In genomic region chr19:5038631-5039271, GRCh38 we compare ENCODE assay signal across 8 cellular contexts.
DNase-seq lines count a peak whose midpoint lies in the region; ATAC-seq, FAIRE-seq and TF ChIP-seq lines count a peak whose summit lies in the region.

No MANE protein-coding gene starts in this region.

- peak; percentile 75 for ATAC-seq in K562

- in situ Hi-C loops in K562 (cut with MboI), result no loop called here

- CTCF ChIA-PET in K562 (lab: Yijun Ruan, JAX; ENCODE audit: low intra/inter-chr PET ratio), result no interaction called here

- H4K20me1 ChIP-seq in K562 (replicated peaks; ENCODE audit: control insufficient read depth, insufficient read depth, low read length), result no peaks in the 10 kb centered on the region; the same call in 1 of the 2 replicates

- FAIRE-seq in K562 (lab: Jason Lieb, UNC) (peak; percentile 26), GM12891 (lab: Jason Lieb, UNC) (no peak)

- no peaks in the 10 kb centered on the region for H3K27me3 ChIP-seq in K562 (ENCODE audit: control insufficient read depth in 2 of 2, insufficient read depth in 2 of 2, low read length in 2 of 2)

- H3K79me2 ChIP-seq in K562 (ENCODE audit: control insufficient read depth, insufficient read depth, low read length), result no peaks in the 10 kb centered on the region; the same call in 2 of the 3 replicates

- POLR2A ChIA-PET in K562 (lab: Yijun Ruan, JAX), result interaction anchor here (0.6 to 0.8 kb wide), 3 partner anchors 9 to 789 kb away, joined by 3 read pairs; no protein-coding TSS in a partner anchor

- H2AFZ ChIP-seq in K562 (ENCODE audit: low read depth, low read length), result no peak overlapping the region

- TF ChIP-seq RAD21 in Ishikawa (IDR thresholded peaks at IDR 0.05; ENCODE audit: low read depth) (peak; percentile 42; the same call in 1 of the 2 replicates), K562 (CRISPR knock-in tag; conservative IDR thresholded peaks at IDR 0.05 in 1 of 2, IDR thresholded peaks at IDR 0.05 in 1 of 2) (no peak)

- no peak overlapping the region for H3K4me2 ChIP-seq in K562 (ENCODE audit: insufficient read depth, low read length)

- intact Hi-C loops in K562 (cut with micrococcal nuclease), result no loop called here

- H3K4me1 ChIP-seq in K562 (replicated peaks in 1 of 2; ENCODE audit: control insufficient read depth in 2 of 2, insufficient read depth in 2 of 2, low read length in 2 of 2), result peaks cover 0 to 31% of the 10 kb centered on the region in 2 experiments; a peak in 2 of 5 replicates

- peak; percentile 49 to 62 (median 55) for TF ChIP-seq CTCF in K562 (IDR thresholded peaks at IDR 0.05 in 2 of 3, conservative IDR thresholded peaks at IDR 0.05 in 1 of 3; ENCODE audit: insufficient read depth in 2 of 3, low read depth in 1 of 3, low read length in 3 of 3)

- no peak for TF ChIP-seq EP300 in Ishikawa (IDR thresholded peaks at IDR 0.05; ENCODE audit: borderline replicate concordance)
- no peak for TF ChIP-seq EP300 in K562 (IDR thresholded peaks at IDR 0.05; ENCODE audit: low read length)

- peaks cover 47% of the 10 kb centered on the region; the same call in 2 of the 3 replicates for H3K36me3 ChIP-seq in K562 (ENCODE audit: control insufficient read depth, insufficient read depth, low read length)

- no peaks in the 10 kb centered on the region for H3K9me1 ChIP-seq in K562 (ENCODE audit: control insufficient read depth, insufficient read depth, low read length)

- H3K9ac ChIP-seq in K562 (ENCODE audit: insufficient read depth in 1 of 2, low read depth in 2 of 2, low read length in 2 of 2), result peak overlapping the region in 1 of 2 experiments; percentile 65; a peak in 2 of 4 replicates

- WGBS in K562 (ENCODE audit: insufficient coverage, low coverage, missing lambda C conversion rate), result 73% methylated on average over 10 of the region's 14 CpGs

- TF ChIP-seq POLR2A in K562 (conservative IDR thresholded peaks at IDR 0.05), result no peak
- TF ChIP-seq POLR2A in GM12891 (IDR thresholded peaks at IDR 0.05; ENCODE audit: low read depth, low read length), result no peak

- BruUV-seq in K562 (replicated peaks; lab: Mats Ljungman, UMichigan), result no TSS peak

- no peak overlapping the region for H3K4me3 ChIP-seq in K562

- no peak overlapping the region for H3K27ac ChIP-seq in K562 (ENCODE audit: extremely low read depth, low read depth, low read length)

- no peaks in the 10 kb centered on the region for H3K9me3 ChIP-seq in K562 (replicated peaks; ENCODE audit: control insufficient read depth, insufficient read depth, low read depth, low read length)

- DNase-seq in NCI-H1105 treated with DMSO at 0.1 percent for 48 hours (lab: John Stamatoyannopoulos, UW) (peak; percentile 7), NCI-H1105 (lab: John Stamatoyannopoulos, UW) (no peak), K562 (ENCODE audit: extremely low read depth in 1 of 4, low spot score in 3 of 4) (peak; percentile 33 to 53 (median 40)), lung microvascular endothelial cell (ENCODE audit: low read depth in 2 of 2) (peak; percentile 32 to 58), NCI-H1048 (lab: John Stamatoyannopoulos, UW) (no peak), GM12891 (ENCODE audit: insufficient read length, low spot score) (no peak), hippocampal formation (lab: John Stamatoyannopoulos, UW) (no peak)

TF ChIP-seq in Ishikawa, 13 proteins besides CTCF, POLR2A, EP300 and RAD21:
- TF ChIP-seq ZBTB7A (IDR thresholded peaks at IDR 0.05; ENCODE audit: low read depth) (0 out of 2 replicates have a peak, but pooled peaks have one; percentile 35), TEAD4 (IDR thresholded peaks at IDR 0.05) (no peak)
TF ChIP-seq in Ishikawa: peak in this region for 1.

TF ChIP-seq in K562, 482 proteins besides CTCF, POLR2A, EP300 and RAD21 (continues in another document):
- TF ChIP-seq TRIM24 (IDR thresholded peaks at IDR 0.05) (no peak), ZBTB7A (IDR thresholded peaks at IDR 0.05; ENCODE audit: borderline replicate concordance, control insufficient read depth, low read depth, low read length) (peak; percentile 33; the same call in 1 of the 2 replicates), TRIM25 (IDR thresholded peaks at IDR 0.05; ENCODE audit: borderline replicate concordance) (no peak)

TF ChIP-seq in GM12891, 5 proteins besides CTCF, POLR2A, EP300 and RAD21:
- TF ChIP-seq PAX5 (IDR thresholded peaks at IDR 0.05; ENCODE audit: insufficient read depth, low read length, severe bottlenecking), result no peak
- no peak for TF ChIP-seq TAF1 (IDR thresholded peaks at IDR 0.05; ENCODE audit: low read depth, low read length)
- no peak for TF ChIP-seq SPI1 (IDR thresholded peaks at IDR 0.05; ENCODE audit: low read depth, low read length)
- TF ChIP-seq POLR2AphosphoS5 (IDR thresholded peaks at IDR 0.05; ENCODE audit: low read depth, low read length), result no peak
- no peak for TF ChIP-seq POU2F2 (IDR thresholded peaks at IDR 0.05; ENCODE audit: low read depth, low read length)
TF ChIP-seq in GM12891: peak in this region for 0.

Comparison
In these comparisons a context has a peak if more than half of its experiments do, and no peak if none do; other contexts are left out.
1. DNase-seq: peak in NCI-H1105 treated with DMSO at 0.1 percent for 48 hours (single experiment), K562 (4 of 4) and lung microvascular endothelial cell (2 of 2); none in NCI-H1105 (single experiment), NCI-H1048 (single experiment), GM12891 (single experiment) and hippocampal formation (0 of 2).